8 cellular contexts compared by ENCODE assay signal in the genomic region with DNA sequence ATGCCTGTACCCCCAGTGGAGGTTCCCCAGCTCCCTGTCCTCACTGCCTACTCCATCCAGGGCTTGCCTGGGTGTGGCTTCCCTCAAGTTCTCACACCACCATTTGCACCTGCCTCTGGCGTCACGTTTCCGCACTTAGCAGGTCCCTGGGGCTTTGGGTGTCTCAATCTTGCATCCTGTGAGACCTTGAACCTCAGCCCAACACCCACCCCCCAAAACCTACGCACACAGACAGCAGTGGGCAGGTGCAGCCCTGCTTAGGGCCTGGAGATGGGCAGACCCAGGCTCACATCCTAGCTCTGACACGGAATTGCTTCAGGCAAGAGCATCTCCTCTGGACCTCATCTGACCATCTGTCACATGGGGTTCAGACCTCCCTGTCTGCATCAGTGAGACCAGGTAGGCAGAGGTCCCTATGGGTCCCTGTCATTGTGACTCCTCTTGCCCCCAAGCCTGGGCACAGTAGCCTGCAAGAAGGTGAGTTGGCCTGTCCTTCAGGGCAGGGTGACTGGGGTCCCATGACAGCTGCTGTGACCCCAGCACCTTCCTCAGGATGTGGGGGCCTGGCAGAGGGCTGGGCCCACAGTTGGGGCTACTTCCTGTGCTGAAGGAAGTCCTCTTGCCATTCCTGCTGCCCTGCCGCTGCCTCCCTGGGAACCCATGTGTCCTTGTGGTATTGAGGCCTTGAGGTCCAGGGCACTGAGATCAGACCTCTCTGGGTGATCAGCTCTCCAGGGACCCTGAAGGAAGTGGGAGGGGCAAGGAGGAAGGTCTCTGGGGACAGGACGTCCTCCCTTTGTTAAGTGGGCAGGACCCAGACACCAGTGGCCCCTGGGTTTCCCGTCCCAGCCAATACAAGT. TPM values are rescaled to one million over a fixed set of nuclear protein-coding genes. Genes with fewer than 3 reads are reported as not detected.
DNase-seq lines count a peak whose midpoint lies in the region; ATAC-seq and TF ChIP-seq lines count a peak whose summit lies in the region.

No MANE protein-coding gene starts in this region.

- no peaks in the 10 kb centered on the region for H3K27me3 Mint-ChIP-seq in activated CD4-positive, alpha-beta memory T cell treated with anti-CD3 and anti-CD28 coated beads for 36 hours
- H3K27me3 Mint-ChIP-seq in stimulated activated memory B cell treated with anti-CD40 and anti-IgM and Interleukin-4, amounts not matched to agents 10 μg/mL and 1 μg/mL and 100 μg/mL, for 72 hours, result no peaks in the 10 kb centered on the region
- H3K27me3 Mint-ChIP-seq in endodermal cell (ENCODE audit: insufficient read depth), result peaks cover 16% of the 10 kb centered on the region

- TF ChIP-seq CTCF in endodermal cell (conservative IDR thresholded peaks at IDR 0.05), result no peak

- POLR2A ChIA-PET in activated CD4-positive, alpha-beta memory T cell treated with anti-CD3 and anti-CD28 coated beads for 36 hours (lab: Charles Lee), result interaction anchor here (1.0 to 3.5 kb wide), 7 partner anchors 9 to 140 kb away, joined by 3 to 20 read pairs (median 4); a partner anchor contains a TSS

- H3K27ac Mint-ChIP-seq in activated CD4-positive, alpha-beta memory T cell treated with anti-CD3 and anti-CD28 coated beads for 36 hours, result peak overlapping the region; percentile 95
- peak overlapping the region; percentile 84 for H3K27ac Mint-ChIP-seq in stimulated activated memory B cell treated with anti-CD40 and anti-IgM and Interleukin-4, amounts not matched to agents 10 μg/mL and 1 μg/mL and 100 μg/mL, for 72 hours
- no peak overlapping the region for H3K27ac Mint-ChIP-seq in endodermal cell

- peaks cover 23% of the 10 kb centered on the region for H3K36me3 ChIP-seq in endodermal cell (ENCODE audit: control insufficient read depth, insufficient read depth, low read length)

- no peaks in the 10 kb centered on the region for H3K27me3 ChIP-seq in endodermal cell (ENCODE audit: control insufficient read depth, insufficient read depth, low read length, poor library complexity, severe bottlenecking)

- 83 to 96% methylated on average over 3 to 8 of the region's 8 CpGs for WGBS in endodermal cell (ENCODE audit: insufficient coverage in 1 of 2, insufficient read length in 1 of 2), 2 experiments

- no peak overlapping the region for H3K4me3 ChIP-seq in endodermal cell (ENCODE audit: low read length)

- CTCF ChIA-PET in activated CD4-positive, alpha-beta memory T cell treated with anti-CD3 and anti-CD28 coated beads for 36 hours (lab: Charles Lee), result interaction anchor here (1.6 to 3.6 kb wide), 3 partner anchors 13 to 14 kb away, joined by 7 to 18 read pairs (median 11); no protein-coding TSS in a partner anchor

- H3K36me3 Mint-ChIP-seq in activated CD4-positive, alpha-beta memory T cell treated with anti-CD3 and anti-CD28 coated beads for 36 hours, result peaks cover 46% of the 10 kb centered on the region
- H3K36me3 Mint-ChIP-seq in stimulated activated memory B cell treated with anti-CD40 and anti-IgM and Interleukin-4, amounts not matched to agents 10 μg/mL and 1 μg/mL and 100 μg/mL, for 72 hours, result peaks cover 59% of the 10 kb centered on the region
- peaks cover 8% of the 10 kb centered on the region for H3K36me3 Mint-ChIP-seq in endodermal cell (ENCODE audit: low read depth)

- no peaks in the 10 kb centered on the region for H3K4me1 ChIP-seq in endodermal cell (ENCODE audit: control insufficient read depth, insufficient read depth, low read length)

- peak; percentile 28 for ATAC-seq in HG03139 (IDR thresholded peaks at IDR 0.05; ENCODE audit: unreplicated experiment)
- ATAC-seq in stimulated activated memory B cell treated with anti-CD40 and anti-IgM and Interleukin-4, amounts not matched to agents 10 μg/mL and 1 μg/mL and 100 μg/mL, for 72 hours, result peak; percentile 81
- ATAC-seq in HG02884 (IDR thresholded peaks at IDR 0.05; ENCODE audit: unreplicated experiment), result no peak

- H3K27ac ChIP-seq in endodermal cell (ENCODE audit: low read depth, low read length), result no peak overlapping the region

- H3K4me3 Mint-ChIP-seq in activated CD4-positive, alpha-beta memory T cell treated with anti-CD3 and anti-CD28 coated beads for 36 hours, result peak overlapping the region; percentile 85
- peak overlapping the region; percentile 81 for H3K4me3 Mint-ChIP-seq in stimulated activated memory B cell treated with anti-CD40 and anti-IgM and Interleukin-4, amounts not matched to agents 10 μg/mL and 1 μg/mL and 100 μg/mL, for 72 hours
- H3K4me3 Mint-ChIP-seq in endodermal cell, result no peak overlapping the region

- peaks cover 46% of the 10 kb centered on the region for H3K4me1 Mint-ChIP-seq in activated CD4-positive, alpha-beta memory T cell treated with anti-CD3 and anti-CD28 coated beads for 36 hours (ENCODE audit: low read depth)
- H3K4me1 Mint-ChIP-seq in stimulated activated memory B cell treated with anti-CD40 and anti-IgM and Interleukin-4, amounts not matched to agents 10 μg/mL and 1 μg/mL and 100 μg/mL, for 72 hours, result peaks cover 62% of the 10 kb centered on the region
- peaks cover 19% of the 10 kb centered on the region for H3K4me1 Mint-ChIP-seq in endodermal cell

- peak; percentile 61 for TF ChIP-seq POLR2A in GM18526 (IDR thresholded peaks at IDR 0.05; ENCODE audit: extremely low read depth, insufficient read length)

- no peaks in the 10 kb centered on the region for H3K9me3 Mint-ChIP-seq in activated CD4-positive, alpha-beta memory T cell treated with anti-CD3 and anti-CD28 coated beads for 36 hours
- no peaks in the 10 kb centered on the region for H3K9me3 Mint-ChIP-seq in stimulated activated memory B cell treated with anti-CD40 and anti-IgM and Interleukin-4, amounts not matched to agents 10 μg/mL and 1 μg/mL and 100 μg/mL, for 72 hours
- no peaks in the 10 kb centered on the region for H3K9me3 Mint-ChIP-seq in endodermal cell

- no peaks in the 10 kb centered on the region for H3K9me3 ChIP-seq in endodermal cell (ENCODE audit: control insufficient read depth, low read length)

- DNase-seq in activated CD4-positive, alpha-beta memory T cell treated with anti-CD3 and anti-CD28 coated beads for 36 hours, result peak; percentile 75
- DNase-seq in globus pallidus (ENCODE audit: low spot score), result peak; percentile 56
- DNase-seq in endodermal cell, result no peak
- no peak for DNase-seq in SHP77 treated with DMSO at 0.1 percent for 48 hours (lab: John Stamatoyannopoulos, UW)

- no peak overlapping the region for H3K9ac ChIP-seq in endodermal cell (ENCODE audit: extremely low read depth, low read length, poor library complexity, severe bottlenecking)

- intact Hi-C loops in activated CD4-positive, alpha-beta memory T cell treated with anti-CD3 and anti-CD28 coated beads for 36 hours (cut with micrococcal nuclease), result loop anchor here (1.0 to 2.0 kb wide), 2 partner anchors 12 to 65 kb away; no protein-coding TSS in a partner anchor

RNA-seq across cellular contexts. Expression of a gene that starts 2.0 kb away (rescaled TPM):
- total RNA-seq in activated CD4-positive, alpha-beta memory T cell treated with anti-CD3 and anti-CD28 coated beads for 36 hours, result 100 to 1,000 TPM; 163 to 167 TPM
- 10 to 100 TPM; 39.9 to 46.8 TPM for total RNA-seq in endodermal cell
- polyA plus RNA-seq in endodermal cell (2013, experiment 1 of 2), result 22.0 TPM
- 18.3 TPM for polyA plus RNA-seq in endodermal cell (2013, experiment 2 of 2)

RNA-seq across cellular contexts. Expression of a gene that starts 22.9 kb away (rescaled TPM):
- 10 to 100 TPM; 74.9 to 76.5 TPM for total RNA-seq in activated CD4-positive, alpha-beta memory T cell treated with anti-CD3 and anti-CD28 coated beads for 36 hours
- total RNA-seq in endodermal cell, result 10 to 100 TPM; 40.2 to 41.1 TPM
- 50.0 TPM for polyA plus RNA-seq in endodermal cell (2013, experiment 1 of 2)
- 41.7 TPM for polyA plus RNA-seq in endodermal cell (2013, experiment 2 of 2)

RNA-seq across cellular contexts. Expression of a gene that starts 24.3 kb away (rescaled TPM):
- 10 to 100 TPM; 29.8 to 32.1 TPM for total RNA-seq in activated CD4-positive, alpha-beta memory T cell treated with anti-CD3 and anti-CD28 coated beads for 36 hours
- 10 to 100 TPM; 48.1 to 57.3 TPM for total RNA-seq in endodermal cell
- 25.5 TPM for polyA plus RNA-seq in endodermal cell (2013, experiment 1 of 2)
- 24.6 TPM for polyA plus RNA-seq in endodermal cell (2013, experiment 2 of 2)

RNA-seq across cellular contexts. Expression of a gene that starts 25.8 kb away (rescaled TPM):
- total RNA-seq in activated CD4-positive, alpha-beta memory T cell treated with anti-CD3 and anti-CD28 coated beads for 36 hours, result 10 to 100 TPM; 56.7 to 62.6 TPM
- total RNA-seq in endodermal cell, result 10 to 100 TPM; 62.8 to 65.0 TPM
- 30.5 TPM for polyA plus RNA-seq in endodermal cell (2013, experiment 1 of 2)
- 28.4 TPM for polyA plus RNA-seq in endodermal cell (2013, experiment 2 of 2)

RNA-seq across cellular contexts. Expression of a gene that starts 44.3 kb away (rescaled TPM):
- under 1 TPM; 0.29 to 0.31 TPM for total RNA-seq in activated CD4-positive, alpha-beta memory T cell treated with anti-CD3 and anti-CD28 coated beads for 36 hours
- 1 to 10 TPM in 1 of 2 donors, not detected in 1; 1.2 TPM for total RNA-seq in endodermal cell
- not detected for polyA plus RNA-seq in endodermal cell (2013, experiment 1 of 2)
- not detected for polyA plus RNA-seq in endodermal cell (2013, experiment 2 of 2)

Comparison
In these comparisons a context has a peak if more than half of its experiments do, and no peak if none do; other contexts are left out.
1. DNase-seq: peak in activated CD4-positive, alpha-beta memory T cell treated with anti-CD3 and anti-CD28 coated beads for 36 hours (single experiment) and globus pallidus (single experiment); none in endodermal cell (single experiment) and SHP77 treated with DMSO at 0.1 percent for 48 hours (single experiment).